ENCODE assay signal across 18 cellular contexts in genomic region chr12:110353211-110353965, GRCh38. TPM values are rescaled to one million over a fixed set of nuclear protein-coding genes. Genes with fewer than 3 reads are reported as not detected.
DNase-seq lines count a peak whose midpoint lies in the region; ATAC-seq and TF ChIP-seq lines count a peak whose summit lies in the region.
"Had no signal": no experiment of that assay in that cellular context is flagged by ENCODE, and none has a peak within 500 bp of the region (broad histone marks: within the 10 kb centered on the region; RNA-seq: fewer than 3 reads in every experiment).

No MANE protein-coding gene starts in this region.

- no peak for TF ChIP-seq POLR2A in heart left ventricle (IDR thresholded peaks at IDR 0.05)

- TF ChIP-seq CTCF in RWPE2 (IDR thresholded peaks at IDR 0.05; ENCODE audit: poor library complexity, severe bottlenecking) = no peak
- TF ChIP-seq CTCF in heart left ventricle (IDR thresholded peaks at IDR 0.05) = no peak

- H3K4me1 ChIP-seq in RWPE2 (ENCODE audit: insufficient read depth, poor library complexity, severe bottlenecking) (no peaks in the 10 kb centered on the region), heart left ventricle (peaks cover 0 to 22% (median under 1%) of the 10 kb centered on the region in 12 donors)

- H3K4me3 ChIP-seq in RWPE2 (ENCODE audit: severe bottlenecking) (no peak overlapping the region), heart left ventricle (no peak overlapping the region)
- H3K4me3 ChIP-seq: SJSA1 had no signal

- peak overlapping the region in 2 of 6 donors; percentile 40 to 42 for H3K27ac Mint-ChIP-seq in immature natural killer cell
- H3K27ac Mint-ChIP-seq: stimulated activated naive CD8-positive, alpha-beta T cell treated with anti-CD3 and anti-CD28 coated beads, Interleukin-15, Interleukin-2, amounts not matched to agents 100 ng/mL and 50 ng/mL, for 24 hours; type B pancreatic cell had no signal

- H3K36me3 ChIP-seq in RWPE2 (ENCODE audit: low read depth) (peaks cover 23% of the 10 kb centered on the region), heart left ventricle (peaks cover 0 to 41% (median 32%) of the 10 kb centered on the region in 9 donors)

- H3K27ac ChIP-seq in RWPE2 (ENCODE audit: poor library complexity, severe bottlenecking) = no peak overlapping the region
- peak overlapping the region in 1 of 12 donors; percentile 17 for H3K27ac ChIP-seq in heart left ventricle
- H3K27ac ChIP-seq: SJSA1 had no signal

- H3K27me3 ChIP-seq in RWPE2 (ENCODE audit: insufficient read depth, poor library complexity, severe bottlenecking) (no peaks in the 10 kb centered on the region), heart left ventricle (no peaks in the 10 kb centered on the region)
- H3K27me3 ChIP-seq: SJSA1 had no signal

- peaks cover 2 to 4% (median 2%) of the 10 kb centered on the region in 3 donors for H3K27me3 Mint-ChIP-seq in immature natural killer cell (ENCODE audit: low read depth in 3 of 3)
- H3K27me3 Mint-ChIP-seq: type B pancreatic cell had no signal

- 63 to 74% (median 68%) methylated on average over 13 of the region's 13 CpGs for WGBS in heart left ventricle, 4 donors

- no peaks in the 10 kb centered on the region for H3K9me3 Mint-ChIP-seq in immature natural killer cell
- H3K9me3 Mint-ChIP-seq: stimulated activated naive CD8-positive, alpha-beta T cell treated with anti-CD3 and anti-CD28 coated beads, Interleukin-15, Interleukin-2, amounts not matched to agents 100 ng/mL and 50 ng/mL, for 24 hours; type B pancreatic cell had no signal

- intact Hi-C loops in Right ventricle myocardium superior (cut with DNase I) (no loop called here), left cardiac atrium (cut with DNase I) (no loop called here), heart left ventricle (cut with DNase I) (no loop called here)

- no peak for DNase-seq in Right ventricle myocardium superior
- DNase-seq in left cardiac atrium = no peak
- DNase-seq in RWPE2 (ENCODE audit: low spot score) = no peak
- no peak for DNase-seq in heart left ventricle
- no peak for DNase-seq in anterior cingulate cortex (lab: John Stamatoyannopoulos, UW)
- DNase-seq in NCI-H1048 (lab: John Stamatoyannopoulos, UW) = no peak
- DNase-seq in immature natural killer cell = no peak
- DNase-seq: activated CD4-positive, alpha-beta T cell treated with anti-CD3 and anti-CD28 coated beads for 48 hours; activated gamma-delta T cell treated with Interleukin-2 at 50 U/mL for 16 hours; COR-L47; NCI-H1092 treated with DMSO at 0.1 percent for 48 hours; NCI-H2081 treated with DMSO at 0.1 percent for 48 hours; stimulated activated CD4-positive, alpha-beta T cell treated with anti-CD3 and anti-CD28 coated beads, Interleukin-1b, Interleukin-23, amount 100 ng/mL, for 48 hours; T1000 had no signal

- H3K36me3 Mint-ChIP-seq in immature natural killer cell = no peaks in the 10 kb centered on the region

- H3K9me3 ChIP-seq in RWPE2 (ENCODE audit: severe bottlenecking) = no peaks in the 10 kb centered on the region
- no peaks in the 10 kb centered on the region for H3K9me3 ChIP-seq in heart left ventricle
- H3K9me3 ChIP-seq: SJSA1 had no signal

- no peak overlapping the region for H3K4me3 Mint-ChIP-seq in immature natural killer cell
- H3K4me3 Mint-ChIP-seq: stimulated activated naive CD8-positive, alpha-beta T cell treated with anti-CD3 and anti-CD28 coated beads, Interleukin-15, Interleukin-2, amounts not matched to agents 100 ng/mL and 50 ng/mL, for 24 hours; type B pancreatic cell had no signal

- H3K4me1 Mint-ChIP-seq in immature natural killer cell = peaks cover 20 to 38% of the 10 kb centered on the region in 2 donors

- peak; percentile 16 for ATAC-seq in Right ventricle myocardium superior (ENCODE audit: poor library complexity)
- no peak for ATAC-seq in left cardiac atrium
- ATAC-seq in RWPE2 (ENCODE audit: low read depth) = peak; percentile 6
- peak in 3 of 4 donors; percentile 3 to 21 (median 6) for ATAC-seq in heart left ventricle
- no peak for ATAC-seq in GM19328 (IDR thresholded peaks at IDR 0.05; ENCODE audit: unreplicated experiment)

RNA-seq across cellular contexts. Expression of gene ANAPC7, which starts 50.1 kb away (rescaled TPM):
- total RNA-seq in Right ventricle myocardium superior (32.6 TPM), left cardiac atrium (10 to 100 TPM; 32.7 to 35.0 TPM), heart left ventricle (10 to 100 TPM; 26.5 to 41.3 (median 33.0) TPM)
- polyA plus RNA-seq in heart left ventricle (10 to 100 TPM; 35.4 to 36.7 TPM), immature natural killer cell (10 to 100 TPM; 11.0 to 26.4 (median 24.8) TPM)

Comparison
In these comparisons a context has a peak if more than half of its experiments do, and no peak if none do; other contexts are left out.
1. ATAC-seq: peak in Right ventricle myocardium superior (single experiment), RWPE2 (single experiment) and heart left ventricle (3 of 4); none in left cardiac atrium (0 of 2) and GM19328 (single experiment).